In the genomic region with DNA sequence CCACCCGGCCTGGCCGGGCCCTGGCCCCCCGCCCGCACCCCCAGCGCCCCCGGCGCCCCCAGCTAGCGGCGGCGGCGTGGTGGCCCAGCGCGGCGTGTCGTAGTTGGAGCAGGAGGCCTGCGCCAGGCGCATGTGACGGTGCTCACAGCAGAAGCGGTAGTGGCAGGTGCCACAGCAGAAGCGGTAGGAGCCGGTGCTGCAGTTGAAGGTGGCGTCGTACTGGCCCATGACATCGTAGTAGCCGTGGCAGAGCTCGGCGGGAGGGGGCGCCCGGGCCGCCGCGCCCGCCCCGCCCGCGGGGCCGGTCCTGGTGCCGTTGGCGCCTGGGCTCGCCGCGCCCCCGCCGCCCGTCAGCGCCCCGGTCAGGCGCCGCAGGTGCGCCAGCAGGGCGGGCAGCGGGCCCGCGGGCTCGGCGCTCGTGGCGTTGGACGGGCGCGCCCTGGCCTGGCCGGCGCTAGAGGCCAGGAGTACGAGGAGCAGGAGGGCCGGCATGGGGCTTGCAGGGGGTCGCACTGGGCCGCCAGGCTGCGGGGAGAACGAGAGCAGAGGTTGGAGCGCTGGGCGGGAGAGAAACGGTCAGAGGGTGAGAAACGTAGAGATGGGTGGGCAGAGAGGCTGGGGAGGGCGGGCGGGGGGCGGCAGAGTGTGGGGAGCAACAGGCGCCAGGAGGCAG, we compare ENCODE assay signal across 19 cellular contexts. TPM values are rescaled to one million over a fixed set of nuclear protein-coding genes. Genes with fewer than 3 reads are reported as not detected.
DNase-seq lines count a peak whose midpoint lies in the region; ATAC-seq and TF ChIP-seq lines count a peak whose summit lies in the region.
"Had no signal": no experiment of that assay in that cellular context is flagged by ENCODE, and none has a peak within 500 bp of the region (broad histone marks: within the 10 kb centered on the region; RNA-seq: fewer than 3 reads in every experiment).

No MANE protein-coding gene starts in this region.

- peak overlapping the region; percentile 69 for H3K4me2 ChIP-seq in H9 (ENCODE audit: insufficient read depth, insufficient read length, low read length)

- no peaks in the 10 kb centered on the region for H3K79me1 ChIP-seq in H9 (ENCODE audit: insufficient read depth, low read depth, low read length, poor library complexity, severe bottlenecking)

- H3K9ac ChIP-seq in H9 (ENCODE audit: extremely low read depth, insufficient read length, low read length): no peak overlapping the region

- peaks cover 21% of the 10 kb centered on the region for H3K23me2 ChIP-seq in H9 (ENCODE audit: insufficient read length, low read depth, low read length, poor library complexity, severe bottlenecking)

- no peaks in the 10 kb centered on the region for H3K79me2 ChIP-seq in H9 (ENCODE audit: insufficient read depth, low read length)

- H3K23ac ChIP-seq in H9 (ENCODE audit: insufficient read length, low read depth, low read length): no peak overlapping the region

- no peak overlapping the region for H2BK5ac ChIP-seq in H9 (ENCODE audit: insufficient read length, low read length)

- H3K36me3 Mint-ChIP-seq in H9 (ENCODE audit: insufficient read depth in 1 of 3, low read depth in 3 of 3): no peaks in the 10 kb centered on the region; a peak in 1 of 7 replicates
- H3K36me3 Mint-ChIP-seq: activated CD4-positive, alpha-beta memory T cell treated with anti-CD3 and anti-CD28 coated beads for 36 hours had no signal

- no peak overlapping the region for H2BK15ac ChIP-seq in H9 (ENCODE audit: low read depth, low read length)

- H2BK12ac ChIP-seq in H9 (ENCODE audit: insufficient read length, low read depth, low read length): no peak overlapping the region

- H3K36me3 ChIP-seq in aorta (ENCODE audit: control insufficient read depth in 1 of 2, insufficient read depth in 2 of 2, low read length in 1 of 2): no peaks in the 10 kb centered on the region
- H3K36me3 ChIP-seq: pancreas, SJSA1, stomach had no signal

- H3K27ac Mint-ChIP-seq in H9: no peak overlapping the region
- H3K27ac Mint-ChIP-seq: activated CD4-positive, alpha-beta memory T cell treated with anti-CD3 and anti-CD28 coated beads for 36 hours had no signal

- H3K27ac ChIP-seq in H9 (ENCODE audit: insufficient read length, low read depth, low read length): no peak overlapping the region
- peak overlapping the region; percentile 54 for H3K27ac ChIP-seq in layer of hippocampus (ENCODE audit: low read depth, low read length)
- H3K27ac ChIP-seq in aorta (ENCODE audit: low read depth in 1 of 2, low read length in 2 of 2): no peak overlapping the region
- H3K27ac ChIP-seq: pancreas, SJSA1, stomach had no signal

- no peak overlapping the region for H2AFZ ChIP-seq in H9 (ENCODE audit: low read length)

- H4K5ac ChIP-seq in H9 (ENCODE audit: insufficient read length, low read depth, low read length): no peak overlapping the region

- no peak overlapping the region for H4K91ac ChIP-seq in H9 (ENCODE audit: insufficient read length, low read depth, low read length)

- H3K56ac ChIP-seq in H9 (ENCODE audit: insufficient read length, low read depth, low read length): no peak overlapping the region

- H3K9me3 ChIP-seq in H9 (ENCODE audit: control insufficient read depth, low read depth, low read length) (no peaks in the 10 kb centered on the region), aorta (ENCODE audit: control insufficient read depth, low read length) (no peaks in the 10 kb centered on the region)
- H3K9me3 ChIP-seq: pancreas, stomach had no signal

- H3K4me3 Mint-ChIP-seq in H9: peak overlapping the region; percentile 49 to 89
- H3K4me3 Mint-ChIP-seq: activated CD4-positive, alpha-beta memory T cell treated with anti-CD3 and anti-CD28 coated beads for 36 hours had no signal

- H3K4ac ChIP-seq in H9 (ENCODE audit: low read depth, low read length): no peak overlapping the region

- 0 out of 2 replicates have a peak, but pooled peaks cover 2% of the 10 kb centered on the region for H3K4me1 ChIP-seq in H9 (ENCODE audit: insufficient read depth, low read length)
- H3K4me1 ChIP-seq in aorta (ENCODE audit: control insufficient read depth in 1 of 2, insufficient read depth in 2 of 2, low read length in 2 of 2): no peaks in the 10 kb centered on the region
- H3K4me1 ChIP-seq: pancreas had no signal

- H4K8ac ChIP-seq in H9 (replicated peaks; ENCODE audit: insufficient read length, low read depth, low read length): no peak overlapping the region

- H3K4me3 ChIP-seq in aorta (ENCODE audit: low read length in 2 of 2): no peak overlapping the region
- H3K4me3 ChIP-seq: pancreas, SJSA1 had no signal

- peaks cover 13 to 29% of the 10 kb centered on the region in 2 experiments for H3K4me1 Mint-ChIP-seq in H9

- no peak for TF ChIP-seq CTCF in H9 (conservative IDR thresholded peaks at IDR 0.05)

- no CpG with 5 or more reads among the region's 77 CpGs for WGBS in H9 (ENCODE audit: extremely low coverage, insufficient read length, low lambda C conversion rate)
- 1% methylated on average over 47 to 77 of the region's 77 CpGs for WGBS in aorta, 2 donors

- no peak overlapping the region for H2BK120ac ChIP-seq in H9 (ENCODE audit: low read depth, low read length, poor library complexity, severe bottlenecking)

- H2BK20ac ChIP-seq in H9 (ENCODE audit: low read depth, low read length, poor library complexity, severe bottlenecking): no peak overlapping the region

- no peaks in the 10 kb centered on the region for H4K20me1 ChIP-seq in H9 (ENCODE audit: control insufficient read depth, insufficient read depth, insufficient read length)

- H3K27me3 Mint-ChIP-seq in H9 (ENCODE audit: low read depth): peaks cover 47% of the 10 kb centered on the region

- peak; percentile 39 for DNase-seq in DMS79 treated with DMSO at 0.1 percent for 48 hours (lab: John Stamatoyannopoulos, UW)
- DNase-seq in DMS79 (lab: John Stamatoyannopoulos, UW): no peak
- peak; percentile 67 for DNase-seq in H9
- peak; percentile 75 for DNase-seq in SW480 (ENCODE audit: low spot score)
- no peak for DNase-seq in aorta
- DNase-seq: activated CD4-positive, alpha-beta memory T cell treated with anti-CD3 and anti-CD28 coated beads for 36 hours; cortex of kidney; EL; NCI-H2081 treated with DMSO at 0.1 percent for 48 hours; stimulated activated CD4-positive, alpha-beta T cell treated with anti-CD3 and anti-CD28 coated beads, Interleukin-1b, Interleukin-23, amount 100 ng/mL, for 48 hours; stomach had no signal

- H3K14ac ChIP-seq in H9 (ENCODE audit: insufficient read depth, low read length): no peak overlapping the region

- intact Hi-C loops in aorta (cut with DNase I): no loop called here

- no peak overlapping the region for H3K18ac ChIP-seq in H9 (ENCODE audit: insufficient read length, low read depth, low read length)

- no peak for ATAC-seq in GM21786 (IDR thresholded peaks at IDR 0.05; ENCODE audit: unreplicated experiment)
- no peak for ATAC-seq in aorta (ENCODE audit: low FRiP score)
- no peak for ATAC-seq in GM19397 (IDR thresholded peaks at IDR 0.05; ENCODE audit: unreplicated experiment)

- peaks cover 41% of the 10 kb centered on the region for H3K27me3 ChIP-seq in H9 (ENCODE audit: insufficient read depth, low read length)
- H3K27me3 ChIP-seq in layer of hippocampus (ENCODE audit: control insufficient read depth, insufficient read depth, low read length): peaks cover 9% of the 10 kb centered on the region
- no peaks in the 10 kb centered on the region for H3K27me3 ChIP-seq in aorta (ENCODE audit: control insufficient read depth in 1 of 2, insufficient read depth in 2 of 2, low read length in 1 of 2)

- H3K9me3 Mint-ChIP-seq in H9: peaks cover 0 to 5% of the 10 kb centered on the region in 2 experiments; a peak in 3 of 5 replicates
- H3K9me3 Mint-ChIP-seq: activated CD4-positive, alpha-beta memory T cell treated with anti-CD3 and anti-CD28 coated beads for 36 hours had no signal

- no peak overlapping the region for H3T11ph ChIP-seq in H9 (ENCODE audit: low read length)

- H2AK5ac ChIP-seq in H9 (ENCODE audit: insufficient read length, low read length): no peak overlapping the region

RNA-seq across cellular contexts. Expression of gene SHISA7, which starts 0.6 kb away (rescaled TPM):
- total RNA-seq in H9 (2021) (0.31 TPM in 2 replicates), aorta (not detected)
- under 1 TPM in 1 of 2 donors, not detected in 1; 0.05 TPM for polyA plus RNA-seq in aorta
- total RNA-seq: activated CD4-positive, alpha-beta memory T cell treated with anti-CD3 and anti-CD28 coated beads for 36 hours; glomerular endothelial cell; HT-29; SJSA1; stomach had no signal
- polyA plus RNA-seq: stomach had no signal

RNA-seq across cellular contexts. Expression of gene ISOC2, which starts 18.9 kb away (rescaled TPM):
- total RNA-seq in H9 (2021) (68.2 and 72.2 TPM in 2 replicates), aorta (10 to 100 TPM; 18.6 to 30.6 TPM)
- polyA plus RNA-seq in aorta: 10 to 100 TPM; 42.6 to 47.3 TPM

RNA-seq across cellular contexts. Expression of gene C19orf85, which starts 22.0 kb away (rescaled TPM):
- 1.2 and 2.1 TPM in 2 replicates for total RNA-seq in H9 (2021)
- total RNA-seq in aorta: not detected
- not detected for polyA plus RNA-seq in aorta
- total RNA-seq: activated CD4-positive, alpha-beta memory T cell treated with anti-CD3 and anti-CD28 coated beads for 36 hours; glomerular endothelial cell; lower leg skin; pancreas; SJSA1; stomach had no signal
- polyA plus RNA-seq: pancreas had no signal

RNA-seq across cellular contexts. Expression of gene ZNF628, which starts 33.9 kb away (rescaled TPM):
- total RNA-seq in H9 (2021): 16.5 and 16.6 TPM in 2 replicates
- 1 to 10 TPM; 6.9 to 7.0 TPM for total RNA-seq in aorta
- polyA plus RNA-seq in aorta: 1 to 10 TPM; 1.3 to 2.0 TPM

RNA-seq across cellular contexts. Expression of gene UBE2S, which starts 34.9 kb away (rescaled TPM):
- 391 and 393 TPM in 2 replicates for total RNA-seq in H9 (2021)
- total RNA-seq in aorta: 10 to 100 TPM; 13.2 to 26.8 TPM
- 1 to 10 TPM; 7.0 to 8.4 TPM for polyA plus RNA-seq in aorta

Comparison
In these comparisons a context has a peak if more than half of its experiments do, and no peak if none do; other contexts are left out.
1. DNase-seq: peak in DMS79 treated with DMSO at 0.1 percent for 48 hours (single experiment), H9 (single experiment) and SW480 (single experiment); none in DMS79 (single experiment) and aorta (0 of 2).